Comparison of ENCODE assay signal across 3 cellular contexts in genomic region chr18:59453468-59453961, GRCh38.
TF ChIP-seq lines count a peak whose summit lies in the region.

No MANE protein-coding gene starts in this region.

TF ChIP-seq in IMR-90, 13 proteins besides CTCF, POLR2A, EP300 and RAD21:
- TF ChIP-seq RFX5 (IDR thresholded peaks at IDR 0.05; ENCODE audit: low read depth, low read length): no peak
- no peak for TF ChIP-seq FOS (IDR thresholded peaks at IDR 0.05; ENCODE audit: low read depth, low read length)
- TF ChIP-seq CHD1 (IDR thresholded peaks at IDR 0.05; ENCODE audit: low read depth, low read length): no peak
- no peak for TF ChIP-seq USF2 (IDR thresholded peaks at IDR 0.05; ENCODE audit: low read depth, low read length)
- TF ChIP-seq CEBPB (IDR thresholded peaks at IDR 0.05; ENCODE audit: low read depth, low read length): 0 out of 2 replicates have a peak, but pooled peaks have one; percentile 10

TF ChIP-seq in H1, 55 proteins besides CTCF, POLR2A, EP300 and RAD21 (continues in another document):
- no peak for TF ChIP-seq MAX (IDR thresholded peaks at IDR 0.05)
- no peak for TF ChIP-seq CEBPB (IDR thresholded peaks at IDR 0.05; ENCODE audit: low read depth, low read length)
- no peak for TF ChIP-seq POLR2AphosphoS5 (IDR thresholded peaks at IDR 0.05; ENCODE audit: low read depth, low read length)
- TF ChIP-seq TCF12 (IDR thresholded peaks at IDR 0.05; ENCODE audit: low read depth, low read length): no peak
- TF ChIP-seq SIN3A (conservative IDR thresholded peaks at IDR 0.05 in 1 of 2, IDR thresholded peaks at IDR 0.05 in 1 of 2; ENCODE audit: low read depth in 1 of 2, low read length in 2 of 2): no peak
- no peak for TF ChIP-seq RNF2 (IDR thresholded peaks at IDR 0.05; ENCODE audit: borderline replicate concordance, low read depth, low read length, missing control alignments, poor library complexity, severe bottlenecking)
- TF ChIP-seq RBBP5 (IDR thresholded peaks at IDR 0.05; ENCODE audit: borderline replicate concordance, low read depth, low read length): no peak
- no peak for TF ChIP-seq USF2 (IDR thresholded peaks at IDR 0.05; ENCODE audit: low read length)
- TF ChIP-seq CTBP2 (IDR thresholded peaks at IDR 0.05; ENCODE audit: borderline replicate concordance, insufficient read depth, insufficient read length, low read length): no peak
- no peak for TF ChIP-seq CHD7 (IDR thresholded peaks at IDR 0.05; ENCODE audit: insufficient replicate concordance, low read length)
- no peak for TF ChIP-seq KDM5A (IDR thresholded peaks at IDR 0.05; ENCODE audit: low read length)
- TF ChIP-seq CHD1 (IDR thresholded peaks at IDR 0.05; ENCODE audit: low read depth, low read length): no peak
- no peak for TF ChIP-seq RXRA (IDR thresholded peaks at IDR 0.05; ENCODE audit: insufficient read depth, low read depth, low read length)
- no peak for TF ChIP-seq RFX5 (IDR thresholded peaks at IDR 0.05; ENCODE audit: borderline replicate concordance, low read depth, low read length)

TF ChIP-seq in liver, 16 proteins besides CTCF, POLR2A, EP300 and RAD21:
- TF ChIP-seq HNF4G (IDR thresholded peaks at IDR 0.05) (no peak), HNF4A (conservative IDR thresholded peaks at IDR 0.05) (peak; percentile 42 to 72), ATF3 (IDR thresholded peaks at IDR 0.05) (no peak), RXRA (IDR thresholded peaks at IDR 0.05) (peak in 1 of 2 donors; percentile 39), JUND (IDR thresholded peaks at IDR 0.05) (no peak), YY1 (IDR thresholded peaks at IDR 0.05) (no peak), GABPA (IDR thresholded peaks at IDR 0.05 in 1 of 2, conservative IDR thresholded peaks at IDR 0.05 in 1 of 2) (no peak), FOXA1 (IDR thresholded peaks at IDR 0.05) (no peak), TAF1 (conservative IDR thresholded peaks at IDR 0.05) (no peak), EGR1 (IDR thresholded peaks at IDR 0.05; ENCODE audit: low read depth in 2 of 2) (no peak), ZBTB33 (IDR thresholded peaks at IDR 0.05) (no peak), MAX (IDR thresholded peaks at IDR 0.05) (no peak), SP1 (IDR thresholded peaks at IDR 0.05) (peak; percentile 44), REST (IDR thresholded peaks at IDR 0.05) (no peak), FOXA2 (IDR thresholded peaks at IDR 0.05) (no peak), NR2F2 (IDR thresholded peaks at IDR 0.05) (no peak)
